In the genomic region with DNA sequence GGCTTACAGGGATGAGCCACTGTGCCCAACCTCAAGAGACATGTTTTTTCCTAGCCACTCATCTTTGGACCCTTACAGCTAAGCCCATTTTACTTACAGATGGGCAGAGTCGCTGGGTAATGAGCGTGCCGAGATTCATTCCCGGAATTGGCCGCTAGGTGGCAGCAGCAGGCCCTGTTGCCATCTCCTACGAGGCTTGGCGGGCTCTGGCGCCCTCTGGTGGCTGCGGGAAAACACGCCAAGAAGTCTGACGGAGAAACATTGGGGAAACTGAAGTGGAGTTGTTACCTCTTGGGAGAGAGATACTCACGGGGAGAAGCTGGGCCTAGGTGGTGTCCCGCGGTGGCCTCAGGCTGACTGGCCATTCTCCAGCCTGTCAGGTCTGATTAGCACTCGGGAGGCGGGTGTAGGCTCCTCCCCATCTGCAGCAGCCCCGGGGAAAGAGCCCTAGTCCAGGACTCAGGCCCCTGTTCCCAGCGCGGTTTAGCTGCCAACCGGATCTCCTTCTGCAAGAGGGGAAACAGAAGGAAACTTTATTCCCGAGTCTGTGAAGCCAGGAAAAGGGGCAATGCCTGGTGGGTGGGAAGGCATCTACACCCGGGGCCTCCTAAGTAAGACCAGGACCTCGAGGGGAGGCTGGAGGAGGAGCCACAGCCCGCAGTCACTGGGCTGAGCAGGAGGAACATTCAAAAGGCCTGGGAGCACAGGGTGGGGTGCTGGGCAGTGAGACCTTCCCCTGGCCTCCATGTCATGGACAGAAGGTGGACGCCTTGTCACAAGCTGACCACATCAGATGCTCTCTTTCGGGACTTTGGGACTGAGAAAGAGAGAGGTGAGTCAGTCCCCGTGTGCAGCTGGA, we compare ENCODE assay signal across 8 cellular contexts. TPM values are rescaled to one million over a fixed set of nuclear protein-coding genes. Genes with fewer than 3 reads are reported as not detected.
DNase-seq lines count a peak whose midpoint lies in the region; ATAC-seq and TF ChIP-seq lines count a peak whose summit lies in the region.

No MANE protein-coding gene starts in this region.

- peak; percentile 100 for TF ChIP-seq CTCF in foreskin fibroblast (IDR thresholded peaks at IDR 0.05; ENCODE audit: low read depth, low read length)

- H3K27me3 ChIP-seq in SJSA1 (replicated peaks), result no peaks in the 10 kb centered on the region
- no peaks in the 10 kb centered on the region for H3K27me3 ChIP-seq in neuron (ENCODE audit: insufficient read depth, low read length)

- ATAC-seq in GM19452 (IDR thresholded peaks at IDR 0.05; ENCODE audit: unreplicated experiment), result peak; percentile 55

- no peaks in the 10 kb centered on the region for H3K9me3 ChIP-seq in SJSA1 (replicated peaks)
- H3K9me3 ChIP-seq in neuron (ENCODE audit: low read length), result no peaks in the 10 kb centered on the region

- peak; percentile 91 for DNase-seq in AG20443 (ENCODE audit: low spot score)
- peak; percentile 80 for DNase-seq in MV-4-11 (lab: John Stamatoyannopoulos, UW)
- DNase-seq in SJSA1 (ENCODE audit: low read depth in 1 of 2, low spot score in 2 of 2), result peak; percentile 72 to 89
- peak; percentile 99 for DNase-seq in activated effector memory CD4-positive, alpha-beta T cell treated with anti-CD3 and anti-CD28 coated beads, Interleukin-2, amount 50 U/mL, for 16 hours
- peak; percentile 71 to 93 for DNase-seq in foreskin fibroblast
- peak; percentile 40 to 99 (median 86) for DNase-seq in substantia nigra (lab: John Stamatoyannopoulos, UW)

- H3K4me3 ChIP-seq in SJSA1 (no peak overlapping the region), foreskin fibroblast (ENCODE audit: low read depth in 1 of 2, low read length in 2 of 2) (no peak overlapping the region), neuron (ENCODE audit: low read length) (peak overlapping the region; percentile 22)

- H3K36me3 ChIP-seq in SJSA1, result no peaks in the 10 kb centered on the region
- peaks cover 14% of the 10 kb centered on the region for H3K36me3 ChIP-seq in neuron (ENCODE audit: insufficient read depth, low read length)

- H2AFZ ChIP-seq in neuron (ENCODE audit: low read depth, low read length), result no peak overlapping the region

- H3K4me1 ChIP-seq in SJSA1 (replicated peaks) (no peaks in the 10 kb centered on the region), neuron (ENCODE audit: insufficient read depth, low read length) (peaks cover 8% of the 10 kb centered on the region)

- no peak overlapping the region for H3K27ac ChIP-seq in SJSA1
- H3K27ac ChIP-seq in substantia nigra (ENCODE audit: low read depth, low read length, poor library complexity, severe bottlenecking), result no peak overlapping the region

RNA-seq across cellular contexts. Expression of gene PTGES2, which starts 9.7 kb away (rescaled TPM):
- total RNA-seq in SJSA1 (2014; rRNA removed; shearing (Covaris generic)), result 37.9 and 41.4 TPM in 2 replicates

RNA-seq across cellular contexts. Expression of gene LCN2, which starts 31.4 kb away (rescaled TPM):
- not detected in 2 replicates for total RNA-seq in SJSA1 (2014; rRNA removed; shearing (Covaris generic))

RNA-seq across cellular contexts. Expression of gene BBLN, which starts 42.2 kb away (rescaled TPM):
- 96.6 and 112 TPM in 2 replicates for total RNA-seq in SJSA1 (2014; rRNA removed; shearing (Covaris generic))

RNA-seq across cellular contexts. Expression of gene SLC25A25, which starts 49.8 kb away (rescaled TPM):
- total RNA-seq in SJSA1 (2014; rRNA removed; shearing (Covaris generic)), result 28.7 and 30.8 TPM in 2 replicates

RNA-seq across cellular contexts. Expression of gene NAIF1, which starts 50.7 kb away (rescaled TPM):
- 12.4 and 30.0 TPM in 2 replicates for total RNA-seq in SJSA1 (2014; rRNA removed; shearing (Covaris generic))
